Comparison of ENCODE assay signal across 8 cellular contexts in the genomic region with DNA sequence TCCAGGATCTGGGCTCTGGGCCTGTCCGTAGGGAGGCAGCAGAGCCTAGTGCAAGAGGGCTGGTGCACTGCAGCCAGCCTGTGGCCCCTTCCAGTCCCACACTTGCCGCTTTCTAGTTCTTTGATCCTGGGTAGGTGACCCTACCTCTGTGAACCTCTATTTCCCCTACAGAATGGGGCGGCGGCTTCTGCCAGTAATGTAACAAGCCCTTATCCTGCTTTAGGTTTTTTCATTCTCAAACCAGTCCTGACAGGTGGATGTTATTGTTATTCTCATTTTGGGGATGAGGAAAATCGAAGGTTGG. TPM values are rescaled to one million over a fixed set of nuclear protein-coding genes. Genes with fewer than 3 reads are reported as not detected.
DNase-seq lines count a peak whose midpoint lies in the region; ATAC-seq lines count a peak whose summit lies in the region.

No MANE protein-coding gene starts in this region.

- H3K27ac Mint-ChIP-seq in activated naive CD8-positive, alpha-beta T cell = peak overlapping the region; percentile 10
- H3K27ac Mint-ChIP-seq in immature natural killer cell = peak overlapping the region in 5 of 6 donors; percentile 62 to 83 (median 72)

- peak overlapping the region; percentile 74 to 90 (median 80) for H3K4me3 ChIP-seq in subcutaneous abdominal adipose tissue (ENCODE audit: low read depth in 1 of 5, low read length in 5 of 5)

- H3K9me3 ChIP-seq in subcutaneous abdominal adipose tissue (ENCODE audit: control insufficient read depth in 5 of 5, low read length in 5 of 5) = no peaks in the 10 kb centered on the region

- ATAC-seq in HG02642 (IDR thresholded peaks at IDR 0.05; ENCODE audit: poor library complexity, unreplicated experiment) (peak; percentile 12), GM21717 (IDR thresholded peaks at IDR 0.05; ENCODE audit: unreplicated experiment) (no peak)

- DNase-seq in COLO829 (ENCODE audit: low spot score) = peak; percentile 45
- no peak for DNase-seq in immature natural killer cell
- no peak for DNase-seq in GDM1 (lab: John Stamatoyannopoulos, UW)
- no peak for DNase-seq in UCSD-AML1 (lab: John Stamatoyannopoulos, UW; ENCODE audit: unreplicated experiment)

- H3K27me3 ChIP-seq in subcutaneous abdominal adipose tissue (ENCODE audit: control insufficient read depth in 5 of 5, insufficient read depth in 4 of 5, low read length in 5 of 5) = no peaks in the 10 kb centered on the region

- H3K9me3 Mint-ChIP-seq in activated naive CD8-positive, alpha-beta T cell (ENCODE audit: low read depth) = no peaks in the 10 kb centered on the region
- no peaks in the 10 kb centered on the region for H3K9me3 Mint-ChIP-seq in immature natural killer cell

- peak overlapping the region; percentile 56 to 98 (median 92) for H3K9ac ChIP-seq in subcutaneous abdominal adipose tissue (ENCODE audit: low read length in 5 of 5)

- no peaks in the 10 kb centered on the region for H3K27me3 Mint-ChIP-seq in activated naive CD8-positive, alpha-beta T cell
- peaks cover 0 to 7% (median 3%) of the 10 kb centered on the region in 3 donors for H3K27me3 Mint-ChIP-seq in immature natural killer cell (ENCODE audit: low read depth in 3 of 3)

- H3K4me1 ChIP-seq in subcutaneous abdominal adipose tissue (ENCODE audit: control insufficient read depth in 5 of 5, insufficient read depth in 5 of 5, low read length in 5 of 5) = peaks cover 0 to 20% (median 19%) of the 10 kb centered on the region in 5 donors

- peak overlapping the region; percentile 87 for H3K4me3 Mint-ChIP-seq in activated naive CD8-positive, alpha-beta T cell
- peak overlapping the region; percentile 74 to 90 (median 78) for H3K4me3 Mint-ChIP-seq in immature natural killer cell

- H3K36me3 Mint-ChIP-seq in activated naive CD8-positive, alpha-beta T cell = no peaks in the 10 kb centered on the region
- H3K36me3 Mint-ChIP-seq in immature natural killer cell = no peaks in the 10 kb centered on the region

- H3K4me1 Mint-ChIP-seq in activated naive CD8-positive, alpha-beta T cell (ENCODE audit: low read depth) = peaks cover 12% of the 10 kb centered on the region
- peaks cover 20 to 27% of the 10 kb centered on the region in 2 donors for H3K4me1 Mint-ChIP-seq in immature natural killer cell

- peak overlapping the region; percentile 80 for H3K27ac ChIP-seq in subcutaneous abdominal adipose tissue (ENCODE audit: low read depth, low read length)

- H3K36me3 ChIP-seq in subcutaneous abdominal adipose tissue (ENCODE audit: control insufficient read depth in 5 of 5, insufficient read depth in 5 of 5, low read length in 5 of 5) = peaks cover 0 to 22% (median 15%) of the 10 kb centered on the region in 5 donors

RNA-seq across cellular contexts. Expression of gene E4F1, which starts 0.7 kb away (rescaled TPM):
- polyA plus RNA-seq in immature natural killer cell = 10 to 100 TPM in 2 of 3 donors, 1 to 10 TPM in 1; 8.4 to 18.6 (median 10.3) TPM

RNA-seq across cellular contexts. Expression of gene PGP, which starts 9.5 kb away (rescaled TPM):
- 10 to 100 TPM; 10.4 to 18.4 (median 17.7) TPM for polyA plus RNA-seq in immature natural killer cell

RNA-seq across cellular contexts. Expression of gene DNASE1L2, which starts 12.1 kb away (rescaled TPM):
- polyA plus RNA-seq in immature natural killer cell = not detected

RNA-seq across cellular contexts. Expression of gene BRICD5, which starts 13.5 kb away (rescaled TPM):
- under 1 TPM in 2 of 3 donors, not detected in 1; 0.10 to 0.36 TPM for polyA plus RNA-seq in immature natural killer cell

RNA-seq across cellular contexts. Expression of gene MLST8, which starts 18.9 kb away (rescaled TPM):
- 10 to 100 TPM; 22.5 to 39.1 (median 36.9) TPM for polyA plus RNA-seq in immature natural killer cell
